In genomic region chr11:68762481-68762880, GRCh38 we compare ENCODE assay signal across 16 cellular contexts. TPM values are rescaled to one million over a fixed set of nuclear protein-coding genes. Genes with fewer than 3 reads are reported as not detected.
DNase-seq lines count a peak whose midpoint lies in the region; FAIRE-seq and TF ChIP-seq lines count a peak whose summit lies in the region.
"Had no signal": no experiment of that assay in that cellular context is flagged by ENCODE, and none has a peak within 500 bp of the region (broad histone marks: within the 10 kb centered on the region; RNA-seq: fewer than 3 reads in every experiment).

No MANE protein-coding gene starts in this region.

- no peak for TF ChIP-seq EP300 in H1 (IDR thresholded peaks at IDR 0.05; ENCODE audit: borderline replicate concordance in 1 of 2, low read depth in 2 of 2, low read length in 2 of 2)

- DNase-seq in Caco-2, result no peak
- no peak for DNase-seq in PC-9
- no peak for DNase-seq in H1 (ENCODE audit: low read depth in 1 of 2, low spot score in 2 of 2)
- DNase-seq in trophoblast cell, result peak; percentile 74 to 82
- no peak for DNase-seq in anterior cingulate cortex (lab: John Stamatoyannopoulos, UW)
- DNase-seq in SW 1271 (lab: John Stamatoyannopoulos, UW), result no peak
- DNase-seq in effector CD4-positive, alpha-beta T cell, result no peak
- DNase-seq: ACHN; CD4-positive, alpha-beta T cell; DMS79 treated with DMSO at 0.1 percent for 48 hours; IMR-90 had no signal

- H3K9me3 Mint-ChIP-seq in Caco-2 (ENCODE audit: unreplicated experiment), result no peaks in the 10 kb centered on the region
- H3K9me3 Mint-ChIP-seq: CD4-positive, alpha-beta T cell had no signal

- 0 out of 2 replicates have a peak, but pooled peaks cover 2% of the 10 kb centered on the region for H3K23me2 ChIP-seq in H1 (ENCODE audit: low read depth, low read length)

- H3K9me3 ChIP-seq in Caco-2 (no peaks in the 10 kb centered on the region), PC-9 (ENCODE audit: insufficient read depth, low read depth) (no peaks in the 10 kb centered on the region), H1 (ENCODE audit: insufficient read depth in 2 of 2, low read depth in 1 of 2, low read length in 1 of 2) (no peaks in the 10 kb centered on the region), trophoblast cell (ENCODE audit: insufficient read depth, low read depth, low read length) (peaks cover 1% of the 10 kb centered on the region)
- H3K9me3 ChIP-seq: BLaER1 treated with 17β-estradiol and CSF1 and Interleukin-3, amounts not matched to agents 10 nM and 100 nM had no signal

- TF ChIP-seq CTCF in Caco-2 (IDR thresholded peaks at IDR 0.05; ENCODE audit: insufficient read depth in 1 of 2, low read depth in 1 of 2, low read length in 1 of 2, severe bottlenecking in 1 of 2, unreplicated experiment in 1 of 2), result no peak
- TF ChIP-seq CTCF in PC-9 (conservative IDR thresholded peaks at IDR 0.05), result no peak
- TF ChIP-seq CTCF in H1 (IDR thresholded peaks at IDR 0.05; ENCODE audit: control extremely low read depth in 1 of 3, insufficient read depth in 1 of 3, low read depth in 1 of 3, low read length in 3 of 3), result no peak

- H2BK15ac ChIP-seq in H1 (ENCODE audit: low read length), result no peak overlapping the region; the same call in 1 of the 2 replicates

- 0 out of 2 replicates have a peak overlapping the region, but pooled peaks have one; percentile 75 for H2BK12ac ChIP-seq in H1 (ENCODE audit: low read depth, low read length)
- H2BK12ac ChIP-seq in trophoblast cell (ENCODE audit: low read length), result no peak overlapping the region

- H3F3A ChIP-seq in PC-9 (ENCODE audit: insufficient read depth, low read depth), result peaks cover 28% of the 10 kb centered on the region

- CTCF ChIA-PET in Caco-2 (lab: Charles Lee), result no interaction called here
- CTCF ChIA-PET in PC-9 (lab: Charles Lee), result no interaction called here
- CTCF ChIA-PET in H1 (lab: Charles Lee; ENCODE audit: partially characterized antibody), result no interaction called here

- no peaks in the 10 kb centered on the region for H3K79me2 ChIP-seq in PC-9 (ENCODE audit: low read depth)
- H3K79me2 ChIP-seq in H1 (ENCODE audit: control insufficient read depth in 1 of 2, insufficient read depth in 2 of 2, low read length in 2 of 2), result no peaks in the 10 kb centered on the region
- H3K79me2 ChIP-seq in trophoblast cell (ENCODE audit: control insufficient read depth, insufficient read depth, low read length, poor library complexity), result no peaks in the 10 kb centered on the region

- no peak overlapping the region for H3K18ac ChIP-seq in H1 (ENCODE audit: extremely low read depth, low read length)
- H3K18ac ChIP-seq in trophoblast cell (ENCODE audit: low read length), result no peak overlapping the region

- H3K4ac ChIP-seq in H1 (replicated peaks; ENCODE audit: insufficient read length, low read depth, low read length), result no peak overlapping the region
- H3K4ac ChIP-seq in trophoblast cell (ENCODE audit: low read depth, low read length), result no peak overlapping the region

- H4K8ac ChIP-seq in H1 (ENCODE audit: extremely low read depth, insufficient read depth, low read length), result no peak overlapping the region
- no peak overlapping the region for H4K8ac ChIP-seq in trophoblast cell (ENCODE audit: low read depth, low read length)

- intact Hi-C loops in Caco-2 (cut with micrococcal nuclease; ENCODE audit: unreplicated experiment) (no loop called here), PC-9 (cut with micrococcal nuclease; ENCODE audit: unreplicated experiment) (loop anchor here (5.0 kb wide), 1 partner anchor 325 kb away; no protein-coding TSS in a partner anchor)

- H3K4me3 ChIP-seq in Caco-2 (ENCODE audit: low read depth, low read length) (no peak overlapping the region), PC-9 (peak overlapping the region; percentile 3; the same call in 1 of the 2 replicates), H1 (ENCODE audit: extremely low read depth in 1 of 4, insufficient read depth in 2 of 4, low read depth in 3 of 4, low read length in 4 of 4) (no peak overlapping the region), trophoblast cell (ENCODE audit: low read depth, low read length) (no peak overlapping the region)
- H3K4me3 ChIP-seq: BLaER1 treated with 17β-estradiol and CSF1 and Interleukin-3, amounts not matched to agents 10 nM and 100 nM had no signal

- H3K27me3 ChIP-seq in Caco-2 (replicated peaks; ENCODE audit: control insufficient read depth, insufficient read depth, low read length), result no peaks in the 10 kb centered on the region
- H3K27me3 ChIP-seq in PC-9 (ENCODE audit: insufficient read depth, low read depth), result no peaks in the 10 kb centered on the region
- H3K27me3 ChIP-seq in H1 (replicated peaks in 1 of 4; ENCODE audit: control insufficient read depth in 3 of 4, extremely low read depth in 1 of 4, insufficient read depth in 3 of 4, low read length in 3 of 4), result no peaks in the 10 kb centered on the region
- no peaks in the 10 kb centered on the region for H3K27me3 ChIP-seq in trophoblast cell (ENCODE audit: insufficient read depth, low read length)
- H3K27me3 ChIP-seq: BLaER1 treated with 17β-estradiol and CSF1 and Interleukin-3, amounts not matched to agents 10 nM and 100 nM had no signal

- H4K91ac ChIP-seq in H1 (replicated peaks; ENCODE audit: insufficient read length, low read length) (no peak overlapping the region), trophoblast cell (ENCODE audit: low read depth, low read length) (no peak overlapping the region)

- H3K4me1 ChIP-seq in Caco-2 (peaks cover 3% of the 10 kb centered on the region), PC-9 (replicated peaks; ENCODE audit: insufficient read depth) (peaks cover 23% of the 10 kb centered on the region), H1 (replicated peaks in 1 of 4; ENCODE audit: control insufficient read depth in 3 of 4, insufficient read depth in 4 of 4, low read length in 3 of 4) (peaks cover 0 to 6% (median 2%) of the 10 kb centered on the region in 4 experiments; a peak in 2 of 7 replicates), trophoblast cell (ENCODE audit: control insufficient read depth in 1 of 2, insufficient read depth in 2 of 2, low read length in 2 of 2) (peaks cover 4 to 14% of the 10 kb centered on the region in 2 experiments)

- H2BK120ac ChIP-seq in H1 (replicated peaks; ENCODE audit: low read depth, low read length), result no peak overlapping the region
- no peak overlapping the region for H2BK120ac ChIP-seq in trophoblast cell (ENCODE audit: insufficient read depth, low read length, poor library complexity)

- BruUV-seq in Caco-2 (replicated peaks; lab: Mats Ljungman, UMichigan) (no TSS peak), PC-9 (replicated peaks; lab: Mats Ljungman, UMichigan) (TSS peak; percentile 91)

- H3K27ac Mint-ChIP-seq in Caco-2 (ENCODE audit: unreplicated experiment), result peak overlapping the region; percentile 16
- H3K27ac Mint-ChIP-seq: CD4-positive, alpha-beta T cell had no signal

- H3K4me2 ChIP-seq in PC-9, result peak overlapping the region; percentile 62
- no peak overlapping the region for H3K4me2 ChIP-seq in H1 (ENCODE audit: insufficient read depth in 1 of 2, low read depth in 2 of 2, low read length in 2 of 2)
- no peak overlapping the region for H3K4me2 ChIP-seq in trophoblast cell (ENCODE audit: low read length)
- H3K4me2 ChIP-seq: BLaER1 treated with 17β-estradiol and CSF1 and Interleukin-3, amounts not matched to agents 10 nM and 100 nM had no signal

- POLR2A ChIA-PET in Caco-2 (lab: Charles Lee) (interaction anchor here (0.5 kb wide), 1 partner anchor 10 kb away, joined by 3 read pairs; no protein-coding TSS in a partner anchor), PC-9 (lab: Charles Lee; ENCODE audit: unreplicated experiment) (interaction anchor here (0.7 kb wide), 1 partner anchor 163 kb away, joined by 3 read pairs; no protein-coding TSS in a partner anchor), H1 (lab: Charles Lee; ENCODE audit: partially characterized antibody) (interaction anchor here (1.5 kb wide), 1 partner anchor 9 kb away, joined by 4 read pairs; no protein-coding TSS in a partner anchor)

- no peak overlapping the region for H3K23ac ChIP-seq in H1 (ENCODE audit: insufficient read length)
- H3K23ac ChIP-seq in trophoblast cell (ENCODE audit: low read length), result no peak overlapping the region

- peaks cover 7% of the 10 kb centered on the region for H3K4me1 Mint-ChIP-seq in Caco-2 (ENCODE audit: low read depth, unreplicated experiment)

- no peak overlapping the region for H2BK20ac ChIP-seq in H1 (ENCODE audit: low read length)

- FAIRE-seq in H1 (lab: Jason Lieb, UNC), result no peak
- FAIRE-seq: G401.6, GM12891, GM19239 had no signal

- H2AFZ ChIP-seq in PC-9 (no peak overlapping the region), H1 (ENCODE audit: low read length) (no peak overlapping the region), trophoblast cell (ENCODE audit: insufficient read depth, low read length, poor library complexity) (no peak overlapping the region)

- TF ChIP-seq RAD21 in H1 (IDR thresholded peaks at IDR 0.05 in 1 of 2, conservative IDR thresholded peaks at IDR 0.05 in 1 of 2; ENCODE audit: low read depth in 2 of 2, low read length in 2 of 2), result no peak

- H2BK5ac ChIP-seq in H1 (ENCODE audit: low read depth, low read length), result no peak overlapping the region
- no peak overlapping the region for H2BK5ac ChIP-seq in trophoblast cell (ENCODE audit: low read depth, low read length, poor library complexity)

- H3K36me3 ChIP-seq in Caco-2 (ENCODE audit: control insufficient read depth, insufficient read depth, low read length) (no peaks in the 10 kb centered on the region), PC-9 (ENCODE audit: low read depth) (no peaks in the 10 kb centered on the region; the same call in none of the 2 replicates), H1 (ENCODE audit: control insufficient read depth in 2 of 4, insufficient read depth in 4 of 4, low read length in 3 of 4) (no peaks in the 10 kb centered on the region), trophoblast cell (ENCODE audit: control insufficient read depth in 1 of 2, insufficient read depth in 2 of 2, low read length in 2 of 2) (no peaks in the 10 kb centered on the region)

- H3K79me1 ChIP-seq in H1 (ENCODE audit: low read depth, low read length), result no peaks in the 10 kb centered on the region
- H3K79me1 ChIP-seq in trophoblast cell (ENCODE audit: low read length), result no peaks in the 10 kb centered on the region

- peaks cover 4% of the 10 kb centered on the region for H3K27me3 Mint-ChIP-seq in Caco-2 (ENCODE audit: insufficient read depth, unreplicated experiment)
- H3K27me3 Mint-ChIP-seq: CD4-positive, alpha-beta T cell had no signal

- WGBS in H1 (ENCODE audit: extremely low coverage in 1 of 2, insufficient coverage in 1 of 2, insufficient read length in 1 of 2, insufficient replicate concordance in 2 of 2, low coverage in 1 of 2, low lambda C conversion rate in 2 of 2, missing lambda C conversion rate in 1 of 2), 2 experiments, result 88% methylated on average over 15 of the region's 15 CpGs; no CpG with 5 or more reads in 1 of the 2 experiments
- no CpG with 5 or more reads among the region's 15 CpGs for WGBS in trophoblast cell (ENCODE audit: extremely low coverage, insufficient coverage, insufficient read length)

- no peak overlapping the region for H3K56ac ChIP-seq in H1 (replicated peaks; ENCODE audit: insufficient read length, low read depth, low read length)

- H3K14ac ChIP-seq in H1 (ENCODE audit: insufficient read length), result no peak overlapping the region
- no peak overlapping the region for H3K14ac ChIP-seq in trophoblast cell (ENCODE audit: low read length)

- H4K20me1 ChIP-seq in PC-9 (ENCODE audit: insufficient read depth) (no peaks in the 10 kb centered on the region), H1 (replicated peaks in 1 of 2; ENCODE audit: control insufficient read depth in 1 of 2, insufficient read depth in 2 of 2, low read length in 2 of 2) (no peaks in the 10 kb centered on the region)

- no peak overlapping the region for H3K9ac ChIP-seq in H1 (replicated peaks in 1 of 4; ENCODE audit: extremely low read depth in 1 of 4, low read depth in 3 of 4, low read length in 3 of 4)
- no peak overlapping the region for H3K9ac ChIP-seq in trophoblast cell (ENCODE audit: low read length)
- H3K9ac ChIP-seq: BLaER1 treated with 17β-estradiol and CSF1 and Interleukin-3, amounts not matched to agents 10 nM and 100 nM had no signal

- no peak overlapping the region for H3K4me3 Mint-ChIP-seq in Caco-2 (ENCODE audit: unreplicated experiment)
- H3K4me3 Mint-ChIP-seq: CD4-positive, alpha-beta T cell had no signal

- peak overlapping the region; percentile 88 for H3K27ac ChIP-seq in PC-9
- no peak overlapping the region; the same call in 1 of the 2 replicates for H3K27ac ChIP-seq in H1 (ENCODE audit: low read depth, low read length)
- H3K27ac ChIP-seq in trophoblast cell (ENCODE audit: low read depth, low read length), result no peak overlapping the region
- H3K27ac ChIP-seq: BLaER1 treated with 17β-estradiol and CSF1 and Interleukin-3, amounts not matched to agents 10 nM and 100 nM had no signal

- no peak overlapping the region for H4K12ac ChIP-seq in trophoblast cell (ENCODE audit: low read depth, low read length)

- H4K5ac ChIP-seq in H1 (ENCODE audit: insufficient read length, low read depth, low read length), result no peak overlapping the region

- H3K36me3 Mint-ChIP-seq in Caco-2 (ENCODE audit: insufficient read depth, unreplicated experiment), result no peaks in the 10 kb centered on the region

- TF ChIP-seq POLR2A in H1 (IDR thresholded peaks at IDR 0.05; ENCODE audit: control extremely low read depth in 1 of 2, low read depth in 2 of 2, low read length in 2 of 2), result no peak

- H3K9me2 ChIP-seq in PC-9 (ENCODE audit: insufficient read depth), result no peaks in the 10 kb centered on the region

- H2AK5ac ChIP-seq in H1 (ENCODE audit: low read depth, low read length), result peak overlapping the region; percentile 39; the same call in 1 of the 2 replicates
- H2AK5ac ChIP-seq in trophoblast cell (ENCODE audit: low read length), result no peak overlapping the region

RNA-seq across cellular contexts. Expression of gene TESMIN, which starts 11.2 kb away (rescaled TPM):
- total RNA-seq in Caco-2 (2022), result 22.1 and 26.2 TPM in 2 replicates
- 23.9 and 43.3 TPM in 2 replicates for total RNA-seq in PC-9 (2021)
- 59.5 and 61.1 TPM in 2 replicates for total RNA-seq in H1 (2021; fragmentation: NEBNext Ultra II Directional; extraction: Animal tissue kit (Norgen Biotek cat#: 25700))
- 22.6 and 34.2 TPM in 2 replicates for polyA plus RNA-seq in H1 (2011; rRNA removed)
- 31.0 TPM for polyA plus RNA-seq in H1 (2011; cell fraction: cytosol; rRNA removed)
- polyA plus RNA-seq in H1 (2011; cell fraction: nucleus; rRNA removed), result 47.1 TPM
- polyA plus RNA-seq in H1 (2012, experiment 1 of 2), result 36.6 to 47.7 TPM (median 40.3 TPM) in 4 replicates
- 29.6 TPM for polyA plus RNA-seq in H1 (2012, experiment 2 of 2)
- polyA plus RNA-seq in H1 (2013, experiment 1 of 2), result 42.0 TPM
- polyA plus RNA-seq in H1 (2013, experiment 2 of 2), result 36.9 TPM
- polyA minus RNA-seq in H1 (2011; rRNA and poly(A)+ RNA removed), result 11.8 and 12.3 TPM in 2 replicates
- 35.5 TPM for polyA minus RNA-seq in H1 (2011; cell fraction: cytosol; rRNA and poly(A)+ RNA removed)
- 21.9 TPM for polyA minus RNA-seq in H1 (2011; cell fraction: nucleus; rRNA and poly(A)+ RNA removed)
- 3.2 and 3.9 TPM in 2 replicates for polyA plus RNA-seq in trophoblast cell (2013)
- total RNA-seq: A172 had no signal

Comparison
In these comparisons a context has a peak if more than half of its experiments do, and no peak if none do; other contexts are left out.
1. DNase-seq: peak in trophoblast cell (2 of 2); none in Caco-2 (0 of 2), PC-9 (0 of 2), H1 (0 of 2), anterior cingulate cortex (0 of 58), SW 1271 (0 of 2) and effector CD4-positive, alpha-beta T cell (single experiment).